ENCODE assay signal across 12 cellular contexts in genomic region chr7:47474211-47474936, GRCh38.
DNase-seq lines count a peak whose midpoint lies in the region; ATAC-seq and TF ChIP-seq lines count a peak whose summit lies in the region.
"Had no signal": no experiment of that assay in that cellular context is flagged by ENCODE, and none has a peak within 500 bp of the region (broad histone marks: within the 10 kb centered on the region; RNA-seq: fewer than 3 reads in every experiment).

No MANE protein-coding gene starts in this region.

- ATAC-seq in left cardiac atrium = no peak
- ATAC-seq in GM21737 (IDR thresholded peaks at IDR 0.05; ENCODE audit: unreplicated experiment) = no peak

- no peaks in the 10 kb centered on the region for H3K27me3 Mint-ChIP-seq in activated naive CD4-positive, alpha-beta T cell treated with anti-CD3 and anti-CD28 coated beads, Interleukin-2, amount 10 ng/mL, durations not matched to agents 7 days and 5 days

- intact Hi-C loops in left cardiac atrium (cut with DNase I) = no loop called here
- intact Hi-C loops in colonic mucosa (cut with DNase I) = no loop called here
- intact Hi-C loops in ovary (cut with DNase I) = loop anchor here in 1 of 4 donors (10.0 kb wide), 1 partner anchor 100 kb away; no protein-coding TSS in a partner anchor

- TF ChIP-seq EP300 in ovary (IDR thresholded peaks at IDR 0.05) = no peak

- H3K9me3 Mint-ChIP-seq in activated naive CD4-positive, alpha-beta T cell treated with anti-CD3 and anti-CD28 coated beads, Interleukin-2, amount 10 ng/mL, durations not matched to agents 7 days and 5 days = no peaks in the 10 kb centered on the region

- H3K4me3 ChIP-seq in right atrium auricular region = no peak overlapping the region
- no peak overlapping the region for H3K4me3 ChIP-seq in colonic mucosa
- H3K4me3 ChIP-seq in ovary = no peak overlapping the region
- H3K4me3 ChIP-seq: sigmoid colon had no signal

- TF ChIP-seq CTCF in right atrium auricular region (IDR thresholded peaks at IDR 0.05) (no peak), colonic mucosa (IDR thresholded peaks at IDR 0.05) (no peak), ovary (IDR thresholded peaks at IDR 0.05) (no peak)

- H3K9me3 ChIP-seq in right atrium auricular region (no peaks in the 10 kb centered on the region), colonic mucosa (no peaks in the 10 kb centered on the region), ovary (no peaks in the 10 kb centered on the region)
- H3K9me3 ChIP-seq: sigmoid colon had no signal

- WGBS in ovary, 3 donors = 87 to 92% (median 90%) methylated on average over 2 of the region's 2 CpGs

- no peaks in the 10 kb centered on the region for H3K27me3 ChIP-seq in right atrium auricular region
- no peaks in the 10 kb centered on the region for H3K27me3 ChIP-seq in colonic mucosa
- H3K27me3 ChIP-seq in ovary = no peaks in the 10 kb centered on the region
- H3K27me3 ChIP-seq: sigmoid colon had no signal

- no peak overlapping the region for H3K4me3 Mint-ChIP-seq in activated naive CD4-positive, alpha-beta T cell treated with anti-CD3 and anti-CD28 coated beads, Interleukin-2, amount 10 ng/mL, durations not matched to agents 7 days and 5 days
- H3K4me3 Mint-ChIP-seq: activated naive CD8-positive, alpha-beta T cell had no signal

- H3K4me1 Mint-ChIP-seq in activated naive CD4-positive, alpha-beta T cell treated with anti-CD3 and anti-CD28 coated beads, Interleukin-2, amount 10 ng/mL, durations not matched to agents 7 days and 5 days = no peaks in the 10 kb centered on the region

- no peak overlapping the region for H3K27ac Mint-ChIP-seq in activated naive CD4-positive, alpha-beta T cell treated with anti-CD3 and anti-CD28 coated beads, Interleukin-2, amount 10 ng/mL, durations not matched to agents 7 days and 5 days
- H3K27ac Mint-ChIP-seq: activated naive CD8-positive, alpha-beta T cell had no signal

- no peaks in the 10 kb centered on the region for H3K36me3 Mint-ChIP-seq in activated naive CD4-positive, alpha-beta T cell treated with anti-CD3 and anti-CD28 coated beads, Interleukin-2, amount 10 ng/mL, durations not matched to agents 7 days and 5 days
- H3K36me3 Mint-ChIP-seq: activated naive CD8-positive, alpha-beta T cell had no signal

- no peak for DNase-seq in right atrium auricular region (ENCODE audit: low spot score)
- DNase-seq in left cardiac atrium = no peak
- DNase-seq in colonic mucosa = no peak
- no peak for DNase-seq in ovary
- DNase-seq in activated CD4-positive, CD25-positive, alpha-beta regulatory T cell treated with anti-CD3 and anti-CD28 coated beads, Interleukin-2, amount 50 U/mL, for 72 hours = no peak
- no peak for DNase-seq in activated naive CD4-positive, alpha-beta T cell treated with anti-CD3 and anti-CD28 coated beads, Interleukin-2, amount 10 ng/mL, durations not matched to agents 7 days and 5 days
- DNase-seq in stimulated activated CD4-positive, alpha-beta T cell treated with anti-CD3 and anti-CD28 coated beads, Interleukin-4, amount 100 ng/mL, for 24 hours = no peak
- DNase-seq: NCI-H1436 treated with DMSO at 0.1 percent for 48 hours, NCI-H524 treated with DMSO at 0.1 percent for 48 hours had no signal

- H3K9ac ChIP-seq in colonic mucosa (ENCODE audit: low read depth in 2 of 2, low read length in 2 of 2) = peak overlapping the region in 1 of 2 donors; percentile 76

- H3K4me1 ChIP-seq in right atrium auricular region (peaks cover 0 to 31% of the 10 kb centered on the region in 2 donors), colonic mucosa (peaks cover 3% of the 10 kb centered on the region), ovary (ENCODE audit: insufficient read depth) (peaks cover 39% of the 10 kb centered on the region)

- no peaks in the 10 kb centered on the region for H3K36me3 ChIP-seq in right atrium auricular region
- no peaks in the 10 kb centered on the region for H3K36me3 ChIP-seq in colonic mucosa
- no peaks in the 10 kb centered on the region for H3K36me3 ChIP-seq in ovary
- H3K36me3 ChIP-seq: sigmoid colon had no signal

- CTCF ChIA-PET in activated naive CD4-positive, alpha-beta T cell treated with anti-CD3 and anti-CD28 coated beads, Interleukin-2, amount 10 ng/mL, durations not matched to agents 7 days and 5 days (lab: Charles Lee) = no interaction called here

- peak overlapping the region; percentile 78 to 93 for H3K27ac ChIP-seq in right atrium auricular region
- H3K27ac ChIP-seq in colonic mucosa = peak overlapping the region; percentile 43
- H3K27ac ChIP-seq in ovary = peak overlapping the region; percentile 51 to 65

- TF ChIP-seq POLR2A in ovary (IDR thresholded peaks at IDR 0.05) = no peak
